In genomic region chr3:14598143-14598569, GRCh38 we compare ENCODE assay signal across 9 cellular contexts. TPM values are rescaled to one million over a fixed set of nuclear protein-coding genes. Genes with fewer than 3 reads are reported as not detected.
DNase-seq lines count a peak whose midpoint lies in the region; TF ChIP-seq lines count a peak whose summit lies in the region.
"Had no signal": no experiment of that assay in that cellular context is flagged by ENCODE, and none has a peak within 500 bp of the region (broad histone marks: within the 10 kb centered on the region; RNA-seq: fewer than 3 reads in every experiment).

No MANE protein-coding gene starts in this region.

- H3K36me3 Mint-ChIP-seq in glutamatergic neuron (ENCODE audit: unreplicated experiment): peaks cover 1% of the 10 kb centered on the region

- H3K9me3 Mint-ChIP-seq in glutamatergic neuron (ENCODE audit: unreplicated experiment): peaks cover 5% of the 10 kb centered on the region

- H3K27ac Mint-ChIP-seq in glutamatergic neuron (ENCODE audit: unreplicated experiment): no peak overlapping the region

- peak; percentile 66 for DNase-seq in AG08395 (ENCODE audit: low spot score)
- DNase-seq in Jurkat, Clone E6-1 (ENCODE audit: low read depth, low spot score): peak; percentile 97
- DNase-seq in activated CD4-positive, alpha-beta T cell treated with anti-CD3 and anti-CD28 coated beads, Interleukin-2, amount 50 U/mL, for 4 hours: peak; percentile 18 to 40
- DNase-seq in epidermal melanocyte (ENCODE audit: insufficient read length, low spot score): peak; percentile 52
- peak; percentile 9 to 32 for DNase-seq in stimulated activated CD4-positive, alpha-beta T cell treated with anti-CD3 and anti-CD28 coated beads, Interleukin-1b, Interleukin-23, amount 100 ng/mL, for 4 hours (ENCODE audit: low read depth in 2 of 2)
- DNase-seq in glutamatergic neuron: no peak
- DNase-seq in SIG-M5 (lab: John Stamatoyannopoulos, UW): no peak
- no peak for DNase-seq in DMS153 treated with DMSO at 0.1 percent for 48 hours (lab: John Stamatoyannopoulos, UW; ENCODE audit: unreplicated experiment)

- H3K4me3 ChIP-seq in Jurkat, Clone E6-1 (ENCODE audit: low read length): no peak overlapping the region

- peaks cover 23% of the 10 kb centered on the region for H3K27me3 Mint-ChIP-seq in glutamatergic neuron (ENCODE audit: unreplicated experiment)

- peaks cover 5% of the 10 kb centered on the region for H3K4me1 Mint-ChIP-seq in glutamatergic neuron (ENCODE audit: low read depth, unreplicated experiment)

- no peak for TF ChIP-seq CTCF in glutamatergic neuron (IDR thresholded peaks at IDR 0.05; ENCODE audit: partially characterized antibody, unreplicated experiment)

- H3K4me3 Mint-ChIP-seq in glutamatergic neuron (ENCODE audit: unreplicated experiment): no peak overlapping the region

RNA-seq across cellular contexts. Expression of gene CCDC174, which starts 53.4 kb away (rescaled TPM):
- 29.0 TPM for polyA plus RNA-seq in Jurkat, Clone E6-1 (2012; ENCODE audit: insufficient read depth, insufficient read length)
- 22.1 TPM for total RNA-seq in glutamatergic neuron (ENCODE audit: unreplicated experiment)

RNA-seq across cellular contexts. Expression of gene GRIP2, which starts 58.0 kb away (rescaled TPM):
- not detected for polyA plus RNA-seq in Jurkat, Clone E6-1 (2012; ENCODE audit: insufficient read depth, insufficient read length)
- 0.34 TPM for total RNA-seq in glutamatergic neuron (ENCODE audit: unreplicated experiment)
- total RNA-seq: pulmonary artery endothelial cell had no signal

Comparison
In these comparisons a context has a peak if more than half of its experiments do, and no peak if none do; other contexts are left out.
1. DNase-seq: peak in AG08395 (single experiment), Jurkat, Clone E6-1 (single experiment), activated CD4-positive, alpha-beta T cell treated with anti-CD3 and anti-CD28 coated beads, Interleukin-2, amount 50 U/mL, for 4 hours (2 of 2), epidermal melanocyte (single experiment) and stimulated activated CD4-positive, alpha-beta T cell treated with anti-CD3 and anti-CD28 coated beads, Interleukin-1b, Interleukin-23, amount 100 ng/mL, for 4 hours (2 of 2); none in glutamatergic neuron (single experiment), SIG-M5 (single experiment) and DMS153 treated with DMSO at 0.1 percent for 48 hours (single experiment).